9 cellular contexts compared by ENCODE assay signal in the genomic region with DNA sequence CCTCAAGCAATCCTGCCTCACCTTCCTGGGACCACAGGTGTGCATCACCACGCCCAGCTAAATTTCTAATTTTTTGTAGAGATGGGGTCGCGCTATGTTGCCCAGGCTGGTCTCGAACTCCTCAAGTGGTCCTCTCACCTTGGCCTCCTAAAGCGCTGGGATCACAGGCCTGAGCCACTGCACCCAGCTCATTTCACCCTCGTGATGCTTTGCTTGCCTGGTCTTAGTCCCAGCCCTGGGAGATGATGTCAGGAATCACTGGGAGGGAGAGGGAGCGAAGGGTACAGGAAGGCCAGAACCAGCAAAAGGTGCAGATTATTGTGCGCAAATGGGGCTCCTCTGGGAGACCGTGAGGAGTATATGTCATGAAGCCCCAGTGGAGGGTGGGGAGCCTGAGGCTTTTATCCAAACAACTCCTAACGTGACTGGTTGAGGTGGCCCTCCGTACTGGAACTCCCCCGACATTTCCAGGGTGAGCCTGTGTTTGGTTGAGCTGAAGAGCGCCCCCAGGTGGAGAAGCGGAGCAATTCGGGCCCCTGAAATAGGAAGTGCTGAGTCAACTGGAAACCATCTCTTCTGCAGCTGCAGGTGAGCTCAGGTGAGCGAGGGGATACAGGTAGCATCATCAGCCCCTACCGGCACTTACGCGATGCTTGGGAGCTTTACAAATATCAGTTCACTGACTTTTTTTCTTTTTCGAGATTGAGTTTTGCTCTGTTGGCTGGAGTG. TPM values are rescaled to one million over a fixed set of nuclear protein-coding genes. Genes with fewer than 3 reads are reported as not detected.
DNase-seq lines count a peak whose midpoint lies in the region; ATAC-seq, FAIRE-seq and TF ChIP-seq lines count a peak whose summit lies in the region.
"Had no signal": no experiment of that assay in that cellular context is flagged by ENCODE, and none has a peak within 500 bp of the region (broad histone marks: within the 10 kb centered on the region; RNA-seq: fewer than 3 reads in every experiment).

No MANE protein-coding gene starts in this region.

- TF ChIP-seq CTCF in CD14-positive monocyte (IDR thresholded peaks at IDR 0.05) = peak; percentile 72
- TF ChIP-seq CTCF in VCaP (conservative IDR thresholded peaks at IDR 0.05) = 0 out of 2 replicates have a peak, but pooled peaks have one; percentile 9

- intact Hi-C loops in CD14-positive monocyte (cut with micrococcal nuclease) = loop anchor here in 1 of 2 donors (5.0 kb wide), 1 partner anchor 42 kb away; the partner anchor contains the start of gene HAPSTR1

- peaks cover 17% of the 10 kb centered on the region for H3K4me1 Mint-ChIP-seq in CD14-positive monocyte

- peaks cover 6 to 25% (median 17%) of the 10 kb centered on the region in 3 donors for H3K27me3 Mint-ChIP-seq in CD14-positive monocyte (ENCODE audit: low read depth in 3 of 3)

- H3K4me1 ChIP-seq in iPS-18a (ENCODE audit: control insufficient read depth, low read depth, low read length) = peaks cover 11% of the 10 kb centered on the region

- DNase-seq in CD14-positive monocyte (ENCODE audit: low spot score) (no peak), GM12891 (ENCODE audit: insufficient read length, low spot score) (no peak), MV-4-11 (lab: John Stamatoyannopoulos, UW) (no peak)
- DNase-seq: stimulated activated CD4-positive, alpha-beta T cell treated with anti-CD3 and anti-CD28 coated beads, Interleukin-1b, Interleukin-23, amount 100 ng/mL, for 48 hours had no signal

- no peaks in the 10 kb centered on the region for H3K36me3 ChIP-seq in iPS-18a (ENCODE audit: control insufficient read depth, low read depth, low read length)

- H3K36me3 Mint-ChIP-seq in CD14-positive monocyte = peaks cover 0 to 2% of the 10 kb centered on the region in 2 donors

- TF ChIP-seq POLR2A in GM12891 (IDR thresholded peaks at IDR 0.05; ENCODE audit: low read depth, low read length) = no peak

- H3K9me3 ChIP-seq in iPS-18a (ENCODE audit: control insufficient read depth, low read depth, low read length) = no peaks in the 10 kb centered on the region

- FAIRE-seq in GM12891 (lab: Jason Lieb, UNC) = no peak

- H3K27ac ChIP-seq in VCaP (no peak overlapping the region), iPS-18a (ENCODE audit: low read length) (peak overlapping the region; percentile 11)

- H3K27me3 ChIP-seq in iPS-18a (ENCODE audit: control insufficient read depth, insufficient read depth, low read length) = no peaks in the 10 kb centered on the region

- H3K4me3 Mint-ChIP-seq in CD14-positive monocyte = no peak overlapping the region

- H3K4me3 ChIP-seq in iPS-18a (ENCODE audit: low read length) = no peak overlapping the region

- peaks cover 0 to 18% (median 3%) of the 10 kb centered on the region in 7 donors for H3K9me3 Mint-ChIP-seq in CD14-positive monocyte

- ATAC-seq in GM18861 (IDR thresholded peaks at IDR 0.05; ENCODE audit: unreplicated experiment) = no peak
- ATAC-seq in HG02642 (IDR thresholded peaks at IDR 0.05; ENCODE audit: poor library complexity, unreplicated experiment) = no peak
- ATAC-seq in HG03025 (IDR thresholded peaks at IDR 0.05; ENCODE audit: low FRiP score, unreplicated experiment) = no peak

- peak overlapping the region in 1 of 7 donors; percentile 76 for H3K27ac Mint-ChIP-seq in CD14-positive monocyte

- no peak overlapping the region for H3K9ac ChIP-seq in iPS-18a (ENCODE audit: low read length)

TF ChIP-seq in GM12891, 5 proteins besides CTCF, POLR2A, EP300 and RAD21:
- peak; percentile 86 for TF ChIP-seq SPI1 (IDR thresholded peaks at IDR 0.05; ENCODE audit: low read depth, low read length)
- no peak for TF ChIP-seq POU2F2 (IDR thresholded peaks at IDR 0.05; ENCODE audit: low read depth, low read length)
- no peak for TF ChIP-seq PAX5 (IDR thresholded peaks at IDR 0.05; ENCODE audit: insufficient read depth, low read length, severe bottlenecking)

RNA-seq across cellular contexts. Expression of gene HAPSTR1, which starts 41.2 kb away (rescaled TPM):
- polyA plus RNA-seq in CD14-positive monocyte = 10 to 100 TPM in 1 of 2 donors, 1 to 10 TPM in 1; 7.2 to 11.1 TPM
- 14.5 TPM for polyA plus RNA-seq in GM12891 (2012; ENCODE audit: low read depth, missing spikeins)
